23 cellular contexts compared by ENCODE assay signal in the genomic region with DNA sequence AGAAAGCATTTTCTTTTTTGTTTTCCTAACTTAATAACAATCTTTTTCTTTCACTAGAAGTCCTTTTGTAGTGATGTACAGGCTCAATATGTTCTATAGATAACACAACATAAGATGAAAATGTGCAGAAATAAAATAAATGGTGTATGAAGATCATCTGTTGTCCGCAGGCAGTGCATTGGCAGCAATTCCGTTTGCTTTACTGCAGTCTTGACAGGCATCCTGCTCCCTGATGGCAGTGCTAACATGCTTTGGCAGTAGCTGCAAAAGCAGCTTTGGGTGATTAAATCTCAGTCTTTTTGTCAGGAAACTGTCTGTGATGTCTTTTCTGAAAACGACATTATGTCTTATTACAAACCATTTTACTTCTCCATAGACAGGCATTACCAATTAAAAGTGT.
"Had no signal": no experiment of that assay in that cellular context is flagged by ENCODE, and none has a peak within 500 bp of the region (broad histone marks: within the 10 kb centered on the region; RNA-seq: fewer than 3 reads in every experiment).

No MANE protein-coding gene starts in this region.

- ATAC-seq: activated CD4-positive, alpha-beta T cell treated with anti-CD3 and anti-CD28 coated beads for 36 hours; activated T-helper 17 cell treated with anti-CD3 and anti-CD28 coated beads, Interleukin-2, amount 50 U/mL, for 72 hours; foreskin keratinocyte; left lung; natural killer cell treated with Interleukin-12 subunit alpha and Interleukin-12 subunit beta and Interleukin-15 and Interleukin-18, amount 100 ng/mL, for 72 hours; WTC11 had no signal

- H3K4me3 ChIP-seq: left lung, tibial artery had no signal

- H3K27me3 Mint-ChIP-seq: activated CD4-positive, alpha-beta memory T cell treated with anti-CD3 and anti-CD28 coated beads for 36 hours; activated CD4-positive, alpha-beta T cell treated with anti-CD3 and anti-CD28 coated beads for 36 hours; activated naive CD8-positive, alpha-beta T cell treated with anti-CD3 and anti-CD28 coated beads for 36 hours; activated T-helper 17 cell treated with anti-CD3 and anti-CD28 coated beads, Interleukin-2, amount 50 U/mL, for 72 hours; natural killer cell treated with Interleukin-12 subunit alpha and Interleukin-12 subunit beta and Interleukin-15 and Interleukin-18, amount 100 ng/mL, for 72 hours had no signal

- H3K36me3 ChIP-seq: left lung, tibial artery had no signal

- H3K4me1 ChIP-seq: foreskin keratinocyte, left lung, tibial artery had no signal

- H3K27ac Mint-ChIP-seq: activated CD4-positive, alpha-beta memory T cell treated with anti-CD3 and anti-CD28 coated beads for 36 hours; activated CD4-positive, alpha-beta T cell treated with anti-CD3 and anti-CD28 coated beads for 36 hours; activated naive CD8-positive, alpha-beta T cell treated with anti-CD3 and anti-CD28 coated beads for 36 hours; activated T-helper 17 cell treated with anti-CD3 and anti-CD28 coated beads, Interleukin-2, amount 50 U/mL, for 72 hours; endodermal cell; mesothelial cell of epicardium; natural killer cell treated with Interleukin-12 subunit alpha and Interleukin-12 subunit beta and Interleukin-15 and Interleukin-18, amount 100 ng/mL, for 72 hours; WTC11 had no signal

- DNase-seq: activated CD4-positive, alpha-beta memory T cell treated with anti-CD3 and anti-CD28 coated beads for 36 hours; activated CD4-positive, alpha-beta T cell treated with anti-CD3 and anti-CD28 coated beads for 36 hours; activated naive CD4-positive, alpha-beta T cell; activated naive CD8-positive, alpha-beta T cell treated with anti-CD3 and anti-CD28 coated beads for 36 hours; activated T-cell treated with anti-CD3 and anti-CD28 coated beads, Interleukin-2, amount 50 U/mL, for 1 hour; amniotic stem cell; endodermal cell; foreskin keratinocyte; hypothalamus; kidney; left lung; occipital lobe; stimulated activated CD4-positive, alpha-beta T cell treated with anti-CD3 and anti-CD28 coated beads, Interleukin-12 subunit alpha, Interleukin-12 subunit beta, amount 100 ng/mL, for 4 hours; stimulated activated CD4-positive, alpha-beta T cell treated with anti-CD3 and anti-CD28 coated beads, Interleukin-1b, Interleukin-23, amount 100 ng/mL, for 48 hours; stimulated activated naive CD4-positive, alpha-beta T cell treated with Interleukin-2 at 50 U/mL for 16 hours; tibial artery had no signal

- FAIRE-seq: colon, kidney, TTC549 had no signal

- H3K9me3 ChIP-seq: tibial artery had no signal

- H3K9me3 Mint-ChIP-seq: endodermal cell, mesothelial cell of epicardium, WTC11 had no signal

- H3K4me1 Mint-ChIP-seq: activated CD4-positive, alpha-beta T cell treated with anti-CD3 and anti-CD28 coated beads for 36 hours; activated naive CD8-positive, alpha-beta T cell treated with anti-CD3 and anti-CD28 coated beads for 36 hours; activated T-helper 17 cell treated with anti-CD3 and anti-CD28 coated beads, Interleukin-2, amount 50 U/mL, for 72 hours; endodermal cell; mesothelial cell of epicardium; WTC11 had no signal

- H3K4me3 Mint-ChIP-seq: activated CD4-positive, alpha-beta memory T cell treated with anti-CD3 and anti-CD28 coated beads for 36 hours; activated CD4-positive, alpha-beta T cell treated with anti-CD3 and anti-CD28 coated beads for 36 hours; activated naive CD8-positive, alpha-beta T cell treated with anti-CD3 and anti-CD28 coated beads for 36 hours; activated T-helper 17 cell treated with anti-CD3 and anti-CD28 coated beads, Interleukin-2, amount 50 U/mL, for 72 hours; endodermal cell; mesothelial cell of epicardium; natural killer cell treated with Interleukin-12 subunit alpha and Interleukin-12 subunit beta and Interleukin-15 and Interleukin-18, amount 100 ng/mL, for 72 hours; WTC11 had no signal

- H3K27ac ChIP-seq: epithelial cell of prostate, foreskin keratinocyte, left lung, tibial artery had no signal

- H3K36me3 Mint-ChIP-seq: activated CD4-positive, alpha-beta memory T cell treated with anti-CD3 and anti-CD28 coated beads for 36 hours; activated naive CD8-positive, alpha-beta T cell treated with anti-CD3 and anti-CD28 coated beads for 36 hours; mesothelial cell of epicardium; natural killer cell treated with Interleukin-12 subunit alpha and Interleukin-12 subunit beta and Interleukin-15 and Interleukin-18, amount 100 ng/mL, for 72 hours; WTC11 had no signal

- H3K27me3 ChIP-seq: foreskin keratinocyte, left lung, tibial artery had no signal
